ENCODE assay signal across 10 cellular contexts in genomic region chr2:37318401-37318800, GRCh38. TPM values are rescaled to one million over a fixed set of nuclear protein-coding genes. Genes with fewer than 3 reads are reported as not detected.
DNase-seq lines count a peak whose midpoint lies in the region; ATAC-seq and TF ChIP-seq lines count a peak whose summit lies in the region.
"Had no signal": no experiment of that assay in that cellular context is flagged by ENCODE, and none has a peak within 500 bp of the region (broad histone marks: within the 10 kb centered on the region; RNA-seq: fewer than 3 reads in every experiment).

No MANE protein-coding gene starts in this region.

- peak overlapping the region; percentile 40 for H3K27ac Mint-ChIP-seq in stimulated activated memory B cell treated with anti-CD40 and anti-IgM and Interleukin-4, amounts not matched to agents 10 μg/mL and 1 μg/mL and 100 μg/mL, for 72 hours
- peak overlapping the region in 1 of 3 experiments; percentile 31; a peak in 1 of 7 replicates for H3K27ac Mint-ChIP-seq in H9

- H2BK12ac ChIP-seq in H9 (ENCODE audit: insufficient read length, low read depth, low read length), result no peak overlapping the region

- H3K23ac ChIP-seq in H9 (ENCODE audit: insufficient read length, low read depth, low read length), result no peak overlapping the region

- H3K79me2 ChIP-seq in H9 (ENCODE audit: insufficient read depth, low read length), result peaks cover 9% of the 10 kb centered on the region; the same call in 1 of the 2 replicates

- no peak for TF ChIP-seq CTCF in H9 (conservative IDR thresholded peaks at IDR 0.05)

- peaks cover 2% of the 10 kb centered on the region for H3K79me1 ChIP-seq in H9 (ENCODE audit: insufficient read depth, low read depth, low read length, poor library complexity, severe bottlenecking)

- H2AFZ ChIP-seq in H9 (ENCODE audit: low read length), result no peak overlapping the region

- peaks cover 6% of the 10 kb centered on the region for H3K36me3 ChIP-seq in adipocyte (ENCODE audit: control insufficient read depth, insufficient read depth, low read length, severe bottlenecking)
- H3K36me3 ChIP-seq: pancreas had no signal

- no peak overlapping the region for H4K91ac ChIP-seq in H9 (ENCODE audit: insufficient read length, low read depth, low read length)

- no peaks in the 10 kb centered on the region for H3K27me3 ChIP-seq in adipocyte (replicated peaks; ENCODE audit: control insufficient read depth, insufficient read depth, low read length)
- H3K27me3 ChIP-seq in H9 (ENCODE audit: insufficient read depth, low read length), result no peaks in the 10 kb centered on the region
- H3K27me3 ChIP-seq: pancreas had no signal

- H3K27ac ChIP-seq in H9 (ENCODE audit: insufficient read length, low read depth, low read length), result no peak overlapping the region
- H3K27ac ChIP-seq: BLaER1, pancreas had no signal

- H3K9me3 ChIP-seq in adipocyte (ENCODE audit: control insufficient read depth, low read length) (no peaks in the 10 kb centered on the region), H9 (ENCODE audit: control insufficient read depth, low read depth, low read length) (no peaks in the 10 kb centered on the region)
- H3K9me3 ChIP-seq: BLaER1, pancreas had no signal

- H3K4me1 ChIP-seq in adipocyte (ENCODE audit: control insufficient read depth, insufficient read depth, low read length), result peaks cover 33% of the 10 kb centered on the region
- 0 out of 2 replicates have a peak, but pooled peaks cover 5% of the 10 kb centered on the region for H3K4me1 ChIP-seq in H9 (ENCODE audit: insufficient read depth, low read length)

- H3K14ac ChIP-seq in H9 (ENCODE audit: insufficient read depth, low read length), result no peak overlapping the region

- H4K20me1 ChIP-seq in H9 (ENCODE audit: control insufficient read depth, insufficient read depth, insufficient read length), result no peaks in the 10 kb centered on the region

- H3T11ph ChIP-seq in H9 (ENCODE audit: low read length), result no peak overlapping the region

- H2BK120ac ChIP-seq in H9 (ENCODE audit: low read depth, low read length, poor library complexity, severe bottlenecking), result no peak overlapping the region

- no peak overlapping the region for H4K5ac ChIP-seq in H9 (ENCODE audit: insufficient read length, low read depth, low read length)

- no peaks in the 10 kb centered on the region for H3K9me3 Mint-ChIP-seq in stimulated activated memory B cell treated with anti-CD40 and anti-IgM and Interleukin-4, amounts not matched to agents 10 μg/mL and 1 μg/mL and 100 μg/mL, for 72 hours
- H3K9me3 Mint-ChIP-seq in H9, result no peaks in the 10 kb centered on the region

- no peak overlapping the region for H2BK20ac ChIP-seq in H9 (ENCODE audit: low read depth, low read length, poor library complexity, severe bottlenecking)

- H3K4me3 Mint-ChIP-seq in stimulated activated memory B cell treated with anti-CD40 and anti-IgM and Interleukin-4, amounts not matched to agents 10 μg/mL and 1 μg/mL and 100 μg/mL, for 72 hours, result peak overlapping the region; percentile 24
- H3K4me3 Mint-ChIP-seq in H9, result no peak overlapping the region

- peak; percentile 36 to 47 for ATAC-seq in activated CD4-positive, CD25-positive, alpha-beta regulatory T cell treated with anti-CD3 and anti-CD28 coated beads, Interleukin-2, amount 50 U/mL, for 24 hours
- ATAC-seq in HG03025 (IDR thresholded peaks at IDR 0.05; ENCODE audit: low FRiP score, unreplicated experiment), result peak; percentile 76
- ATAC-seq in stimulated activated memory B cell treated with anti-CD40 and anti-IgM and Interleukin-4, amounts not matched to agents 10 μg/mL and 1 μg/mL and 100 μg/mL, for 72 hours, result peak; percentile 85

- H3K4me1 Mint-ChIP-seq in stimulated activated memory B cell treated with anti-CD40 and anti-IgM and Interleukin-4, amounts not matched to agents 10 μg/mL and 1 μg/mL and 100 μg/mL, for 72 hours, result peaks cover 72% of the 10 kb centered on the region
- H3K4me1 Mint-ChIP-seq in H9, result peaks cover 54 to 63% of the 10 kb centered on the region in 2 experiments

- H4K8ac ChIP-seq in H9 (replicated peaks; ENCODE audit: insufficient read length, low read depth, low read length), result no peak overlapping the region

- H3K56ac ChIP-seq in H9 (ENCODE audit: insufficient read length, low read depth, low read length), result no peak overlapping the region

- H3K23me2 ChIP-seq in H9 (ENCODE audit: insufficient read length, low read depth, low read length, poor library complexity, severe bottlenecking), result no peaks in the 10 kb centered on the region

- H3K4me2 ChIP-seq in H9 (ENCODE audit: insufficient read depth, insufficient read length, low read length), result no peak overlapping the region
- H3K4me2 ChIP-seq: BLaER1 had no signal

- DNase-seq in activated CD4-positive, CD25-positive, alpha-beta regulatory T cell treated with anti-CD3 and anti-CD28 coated beads, Interleukin-2, amount 50 U/mL, for 72 hours, result no peak
- DNase-seq in adipocyte (ENCODE audit: low read depth) (peak; percentile 83), H9 (no peak), NCI-H510A (lab: John Stamatoyannopoulos, UW) (no peak), OCI-M2 (lab: John Stamatoyannopoulos, UW; ENCODE audit: unreplicated experiment) (no peak)
- DNase-seq: pancreas had no signal

- no peak overlapping the region for H2BK5ac ChIP-seq in H9 (ENCODE audit: insufficient read length, low read length)

- no peaks in the 10 kb centered on the region for H3K27me3 Mint-ChIP-seq in stimulated activated memory B cell treated with anti-CD40 and anti-IgM and Interleukin-4, amounts not matched to agents 10 μg/mL and 1 μg/mL and 100 μg/mL, for 72 hours
- no peaks in the 10 kb centered on the region for H3K27me3 Mint-ChIP-seq in H9 (ENCODE audit: low read depth)

- peak overlapping the region; percentile 1 for H3K4me3 ChIP-seq in adipocyte (ENCODE audit: low read length)
- H3K4me3 ChIP-seq: BLaER1, pancreas had no signal

- H3K9ac ChIP-seq in adipocyte (ENCODE audit: low read length) (no peak overlapping the region), H9 (ENCODE audit: extremely low read depth, insufficient read length, low read length) (no peak overlapping the region)
- H3K9ac ChIP-seq: BLaER1 had no signal

- H3K18ac ChIP-seq in H9 (ENCODE audit: insufficient read length, low read depth, low read length), result no peak overlapping the region

- peaks cover 11% of the 10 kb centered on the region for H3K36me3 Mint-ChIP-seq in stimulated activated memory B cell treated with anti-CD40 and anti-IgM and Interleukin-4, amounts not matched to agents 10 μg/mL and 1 μg/mL and 100 μg/mL, for 72 hours
- peaks cover 2 to 11% (median 9%) of the 10 kb centered on the region in 3 experiments; a peak in 5 of 7 replicates for H3K36me3 Mint-ChIP-seq in H9 (ENCODE audit: insufficient read depth in 1 of 3, low read depth in 3 of 3)

- H2BK15ac ChIP-seq in H9 (ENCODE audit: low read depth, low read length), result no peak overlapping the region

- H3K4ac ChIP-seq in H9 (ENCODE audit: low read depth, low read length), result no peak overlapping the region

- no peak overlapping the region for H2AK5ac ChIP-seq in H9 (ENCODE audit: insufficient read length, low read length)

- no CpG with 5 or more reads among the region's 5 CpGs for WGBS in H9 (ENCODE audit: extremely low coverage, insufficient read length, low lambda C conversion rate)

RNA-seq across cellular contexts. Expression of gene PRKD3, which starts 6.2 kb away (rescaled TPM):
- 63.3 and 63.8 TPM in 2 replicates for total RNA-seq in H9 (2021)

RNA-seq across cellular contexts. Expression of gene QPCT, which starts 26.0 kb away (rescaled TPM):
- not detected in 2 replicates for total RNA-seq in H9 (2021)
